ENCODE assay signal across 13 cellular contexts in the genomic region with DNA sequence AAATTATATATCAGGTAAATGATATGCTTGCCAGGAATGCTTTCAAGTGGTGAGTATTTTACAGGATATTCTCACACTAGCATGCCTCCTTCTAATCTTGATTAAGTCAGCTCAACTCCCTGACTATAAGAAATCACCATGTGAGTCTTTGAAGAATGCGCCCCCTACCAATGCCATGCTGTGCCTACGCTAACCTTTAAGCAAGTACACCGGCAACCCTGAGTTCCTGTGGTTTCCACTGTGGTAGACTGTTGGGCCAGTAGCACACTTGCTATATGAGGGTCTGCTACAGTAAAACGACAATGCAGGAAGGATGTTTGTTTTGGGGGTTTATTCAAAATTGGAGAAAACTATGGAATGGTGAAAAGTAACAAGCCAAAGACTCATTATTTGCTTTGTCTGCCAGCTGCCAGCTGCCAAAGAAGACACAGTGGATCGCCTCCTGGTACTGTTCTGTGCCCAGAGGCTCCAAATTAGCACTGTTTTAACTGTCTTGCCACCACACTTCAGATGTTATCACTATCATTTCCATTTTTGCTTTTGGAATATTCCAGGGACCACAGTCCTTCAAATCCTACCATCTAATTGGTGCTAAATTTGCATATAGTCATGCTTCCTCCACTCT.
DNase-seq lines count a peak whose midpoint lies in the region; ATAC-seq and TF ChIP-seq lines count a peak whose summit lies in the region.
"Had no signal": no experiment of that assay in that cellular context is flagged by ENCODE, and none has a peak within 500 bp of the region (broad histone marks: within the 10 kb centered on the region; RNA-seq: fewer than 3 reads in every experiment).

No MANE protein-coding gene starts in this region.

- TF ChIP-seq POLR2A in esophagus muscularis mucosa (IDR thresholded peaks at IDR 0.05; ENCODE audit: low read depth), result no peak

- H3K27me3 ChIP-seq in esophagus muscularis mucosa, result no peaks in the 10 kb centered on the region

- intact Hi-C loops in Calu3 (cut with micrococcal nuclease; ENCODE audit: unreplicated experiment), result no loop called here
- intact Hi-C loops in esophagus muscularis mucosa (cut with DNase I), result no loop called here

- H3K4me3 ChIP-seq in esophagus muscularis mucosa, result no peak overlapping the region
- H3K4me3 ChIP-seq: lung, skin epidermis had no signal

- ATAC-seq in activated CD8-positive, alpha-beta T cell treated with anti-CD3 and anti-CD28 coated beads, Interleukin-2, amount 10 ng/mL, durations not matched to agents 7 days and 5 days, result no peak
- peak; percentile 54 to 62 for ATAC-seq in stimulated activated naive B cell treated with anti-CD40 and anti-IgM and Interleukin-4, amounts not matched to agents 10 μg/mL and 1 μg/mL and 100 μg/mL, for 72 hours (replicated peaks)

- no peaks in the 10 kb centered on the region for H3K9me3 Mint-ChIP-seq in activated CD8-positive, alpha-beta T cell treated with anti-CD3 and anti-CD28 coated beads, Interleukin-2, amount 10 ng/mL, durations not matched to agents 7 days and 5 days (ENCODE audit: insufficient read depth)
- H3K9me3 Mint-ChIP-seq in stimulated activated naive B cell treated with anti-CD40 and anti-IgM and Interleukin-4, amounts not matched to agents 10 μg/mL and 1 μg/mL and 100 μg/mL, for 72 hours, result no peaks in the 10 kb centered on the region
- H3K9me3 Mint-ChIP-seq in Calu3 (ENCODE audit: low read depth, unreplicated experiment) (no peaks in the 10 kb centered on the region), osteocyte (ENCODE audit: unreplicated experiment) (no peaks in the 10 kb centered on the region)
- H3K9me3 Mint-ChIP-seq: stimulated activated naive CD8-positive, alpha-beta T cell treated with anti-CD3 and anti-CD28 coated beads, Interleukin-15, Interleukin-2, amounts not matched to agents 100 ng/mL and 50 ng/mL, for 24 hours had no signal

- H3K36me3 ChIP-seq in esophagus muscularis mucosa, result no peaks in the 10 kb centered on the region

- H3K9me3 ChIP-seq in esophagus muscularis mucosa, result no peaks in the 10 kb centered on the region

- WGBS in esophagus muscularis mucosa, result 86% methylated on average over 5 of the region's 5 CpGs

- H3K4me3 Mint-ChIP-seq in activated CD8-positive, alpha-beta T cell treated with anti-CD3 and anti-CD28 coated beads, Interleukin-2, amount 10 ng/mL, durations not matched to agents 7 days and 5 days, result no peak overlapping the region
- H3K4me3 Mint-ChIP-seq in stimulated activated naive B cell treated with anti-CD40 and anti-IgM and Interleukin-4, amounts not matched to agents 10 μg/mL and 1 μg/mL and 100 μg/mL, for 72 hours, result no peak overlapping the region
- no peak overlapping the region for H3K4me3 Mint-ChIP-seq in Calu3 (ENCODE audit: low read depth, unreplicated experiment)
- no peak overlapping the region for H3K4me3 Mint-ChIP-seq in osteocyte (ENCODE audit: unreplicated experiment)
- H3K4me3 Mint-ChIP-seq: stimulated activated naive CD8-positive, alpha-beta T cell treated with anti-CD3 and anti-CD28 coated beads, Interleukin-15, Interleukin-2, amounts not matched to agents 100 ng/mL and 50 ng/mL, for 24 hours had no signal

- peaks cover 8% of the 10 kb centered on the region for H3K4me1 Mint-ChIP-seq in activated CD8-positive, alpha-beta T cell treated with anti-CD3 and anti-CD28 coated beads, Interleukin-2, amount 10 ng/mL, durations not matched to agents 7 days and 5 days (ENCODE audit: low read depth)
- H3K4me1 Mint-ChIP-seq in stimulated activated naive B cell treated with anti-CD40 and anti-IgM and Interleukin-4, amounts not matched to agents 10 μg/mL and 1 μg/mL and 100 μg/mL, for 72 hours, result peaks cover 15 to 29% of the 10 kb centered on the region in 2 donors
- peaks cover 21% of the 10 kb centered on the region for H3K4me1 Mint-ChIP-seq in Calu3 (ENCODE audit: low read depth, unreplicated experiment)
- H3K4me1 Mint-ChIP-seq in osteocyte (ENCODE audit: unreplicated experiment), result peaks cover 4% of the 10 kb centered on the region

- POLR2A ChIA-PET in activated CD8-positive, alpha-beta T cell treated with anti-CD3 and anti-CD28 coated beads, Interleukin-2, amount 10 ng/mL, durations not matched to agents 7 days and 5 days (lab: Charles Lee), result no interaction called here

- no peak overlapping the region for H3K27ac Mint-ChIP-seq in activated CD8-positive, alpha-beta T cell treated with anti-CD3 and anti-CD28 coated beads, Interleukin-2, amount 10 ng/mL, durations not matched to agents 7 days and 5 days
- no peak overlapping the region for H3K27ac Mint-ChIP-seq in stimulated activated naive B cell treated with anti-CD40 and anti-IgM and Interleukin-4, amounts not matched to agents 10 μg/mL and 1 μg/mL and 100 μg/mL, for 72 hours
- H3K27ac Mint-ChIP-seq in Calu3 (ENCODE audit: unreplicated experiment), result no peak overlapping the region
- no peak overlapping the region for H3K27ac Mint-ChIP-seq in osteocyte (ENCODE audit: unreplicated experiment)
- H3K27ac Mint-ChIP-seq: stimulated activated naive CD8-positive, alpha-beta T cell treated with anti-CD3 and anti-CD28 coated beads, Interleukin-15, Interleukin-2, amounts not matched to agents 100 ng/mL and 50 ng/mL, for 24 hours had no signal

- TF ChIP-seq CTCF in Calu3 (IDR thresholded peaks at IDR 0.05; ENCODE audit: unreplicated experiment), result no peak
- no peak for TF ChIP-seq CTCF in esophagus muscularis mucosa (IDR thresholded peaks at IDR 0.05)
- TF ChIP-seq CTCF in osteocyte (IDR thresholded peaks at IDR 0.05), result no peak

- no TSS peak for BruUV-seq in Calu3 (replicated peaks; lab: Mats Ljungman, UMichigan)

- peak; percentile 5 for DNase-seq in activated CD4-positive, alpha-beta T cell treated with anti-CD3 and anti-CD28 coated beads for 48 hours
- DNase-seq in activated CD4-positive, alpha-beta T cell treated with anti-CD3 and anti-CD28 coated beads, Interleukin-2, amount 50 U/mL, for 1 hour, result no peak
- DNase-seq in Kasumi-1 (lab: John Stamatoyannopoulos, UW), result peak; percentile 42 to 47
- DNase-seq in activated CD8-positive, alpha-beta T cell treated with anti-CD3 and anti-CD28 coated beads, Interleukin-2, amount 10 ng/mL, durations not matched to agents 7 days and 5 days, result peak; percentile 29
- DNase-seq in stimulated activated naive B cell treated with anti-CD40 and anti-IgM and Interleukin-4, amounts not matched to agents 10 μg/mL and 1 μg/mL and 100 μg/mL, for 72 hours, result no peak
- no peak for DNase-seq in Calu3
- no peak for DNase-seq in esophagus muscularis mucosa (ENCODE audit: extremely low spot score)
- DNase-seq in osteocyte (ENCODE audit: extremely low spot score, unreplicated experiment), result no peak
- DNase-seq: amniotic stem cell, NCI-H446 treated with DMSO at 0.1 percent for 48 hours had no signal

- no peaks in the 10 kb centered on the region for H3K36me3 Mint-ChIP-seq in activated CD8-positive, alpha-beta T cell treated with anti-CD3 and anti-CD28 coated beads, Interleukin-2, amount 10 ng/mL, durations not matched to agents 7 days and 5 days (ENCODE audit: low read depth)
- H3K36me3 Mint-ChIP-seq in stimulated activated naive B cell treated with anti-CD40 and anti-IgM and Interleukin-4, amounts not matched to agents 10 μg/mL and 1 μg/mL and 100 μg/mL, for 72 hours, result peaks cover 2 to 11% of the 10 kb centered on the region in 2 donors
- H3K36me3 Mint-ChIP-seq in Calu3 (ENCODE audit: insufficient read depth, unreplicated experiment) (no peaks in the 10 kb centered on the region), osteocyte (ENCODE audit: unreplicated experiment) (no peaks in the 10 kb centered on the region)

- CTCF ChIA-PET in activated CD8-positive, alpha-beta T cell treated with anti-CD3 and anti-CD28 coated beads, Interleukin-2, amount 10 ng/mL, durations not matched to agents 7 days and 5 days (lab: Charles Lee), result interaction anchor here (0.6 to 0.9 kb wide), 3 partner anchors 12 to 633 kb away, joined by 3 read pairs; no protein-coding TSS in a partner anchor
- CTCF ChIA-PET in Calu3 (lab: Charles Lee), result interaction anchor here (0.6 kb wide), 1 partner anchor 85 kb away, joined by 3 read pairs; no protein-coding TSS in a partner anchor

- no peak overlapping the region for H3K27ac ChIP-seq in esophagus muscularis mucosa (replicated peaks in 1 of 4)
- H3K27ac ChIP-seq: skin epidermis had no signal

- no peaks in the 10 kb centered on the region for H3K4me1 ChIP-seq in esophagus muscularis mucosa

- TF ChIP-seq EP300 in esophagus muscularis mucosa (IDR thresholded peaks at IDR 0.05), result no peak

- H3K27me3 Mint-ChIP-seq in activated CD8-positive, alpha-beta T cell treated with anti-CD3 and anti-CD28 coated beads, Interleukin-2, amount 10 ng/mL, durations not matched to agents 7 days and 5 days (ENCODE audit: low read depth), result no peaks in the 10 kb centered on the region
- no peaks in the 10 kb centered on the region for H3K27me3 Mint-ChIP-seq in stimulated activated naive B cell treated with anti-CD40 and anti-IgM and Interleukin-4, amounts not matched to agents 10 μg/mL and 1 μg/mL and 100 μg/mL, for 72 hours
- H3K27me3 Mint-ChIP-seq in Calu3 (ENCODE audit: unreplicated experiment), result no peaks in the 10 kb centered on the region
- no peaks in the 10 kb centered on the region for H3K27me3 Mint-ChIP-seq in osteocyte (ENCODE audit: unreplicated experiment)
- H3K27me3 Mint-ChIP-seq: stimulated activated naive CD8-positive, alpha-beta T cell treated with anti-CD3 and anti-CD28 coated beads, Interleukin-15, Interleukin-2, amounts not matched to agents 100 ng/mL and 50 ng/mL, for 24 hours had no signal

Comparison
In these comparisons a context has a peak if more than half of its experiments do, and no peak if none do; other contexts are left out.
1. DNase-seq: peak in activated CD4-positive, alpha-beta T cell treated with anti-CD3 and anti-CD28 coated beads for 48 hours (single experiment), Kasumi-1 (2 of 2) and activated CD8-positive, alpha-beta T cell treated with anti-CD3 and anti-CD28 coated beads, Interleukin-2, amount 10 ng/mL, durations not matched to agents 7 days and 5 days (single experiment); none in activated CD4-positive, alpha-beta T cell treated with anti-CD3 and anti-CD28 coated beads, Interleukin-2, amount 50 U/mL, for 1 hour (single experiment), stimulated activated naive B cell treated with anti-CD40 and anti-IgM and Interleukin-4, amounts not matched to agents 10 μg/mL and 1 μg/mL and 100 μg/mL, for 72 hours (single experiment), Calu3 (single experiment), esophagus muscularis mucosa (single experiment) and osteocyte (single experiment).